1 cellular context compared by ENCODE assay signal in the genomic region with DNA sequence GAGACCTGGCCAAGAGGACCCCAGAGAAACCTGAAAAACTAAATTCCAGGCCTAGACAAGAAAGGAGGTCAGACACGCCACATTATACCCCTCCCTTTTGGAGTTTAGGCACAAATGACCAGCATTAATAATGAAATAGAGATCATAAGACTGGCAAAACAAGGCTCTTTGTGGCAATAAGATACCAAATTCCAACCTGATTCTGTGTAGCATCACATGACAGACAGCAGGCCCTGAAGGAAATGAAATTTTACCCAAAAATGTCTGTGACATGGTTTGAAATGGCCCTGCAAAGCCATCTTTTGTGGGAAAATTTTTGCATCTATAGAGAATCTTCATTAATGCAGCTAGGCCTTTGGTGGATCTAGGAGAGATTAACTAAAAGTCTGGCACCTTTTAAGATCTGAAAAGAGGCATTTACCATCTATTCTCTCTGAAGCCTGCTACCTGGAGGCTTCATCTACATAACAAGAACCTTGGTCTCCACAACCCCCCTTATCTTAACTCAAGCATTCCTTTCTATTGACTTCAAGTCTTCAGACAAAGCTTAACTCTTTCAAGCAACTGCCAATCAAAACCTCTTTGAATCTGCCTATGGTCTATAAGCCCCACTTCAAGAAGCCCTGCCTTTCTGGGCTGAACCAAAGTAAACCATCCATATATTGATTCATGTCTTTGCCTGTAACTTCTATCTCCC.
TF ChIP-seq lines count a peak whose summit lies in the region.

No MANE protein-coding gene starts in this region.

TF ChIP-seq in WTC11, 78 proteins besides CTCF, POLR2A, EP300 and RAD21 (continued from another document):
- TF ChIP-seq, protein P1, sequence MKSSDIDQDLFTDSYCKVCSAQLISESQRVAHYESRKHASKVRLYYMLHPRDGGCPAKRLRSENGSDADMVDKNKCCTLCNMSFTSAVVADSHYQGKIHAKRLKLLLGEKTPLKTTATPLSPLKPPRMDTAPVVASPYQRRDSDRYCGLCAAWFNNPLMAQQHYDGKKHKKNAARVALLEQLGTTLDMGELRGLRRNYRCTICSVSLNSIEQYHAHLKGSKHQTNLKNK (CRISPR knock-in tag; IDR thresholded peaks at IDR 0.05) = peak; percentile 55; the same call in 1 of the 2 replicates
- no peak for TF ChIP-seq ESRRA (CRISPR knock-in tag; IDR thresholded peaks at IDR 0.05; ENCODE audit: borderline replicate concordance)
- TF ChIP-seq, protein P2, sequence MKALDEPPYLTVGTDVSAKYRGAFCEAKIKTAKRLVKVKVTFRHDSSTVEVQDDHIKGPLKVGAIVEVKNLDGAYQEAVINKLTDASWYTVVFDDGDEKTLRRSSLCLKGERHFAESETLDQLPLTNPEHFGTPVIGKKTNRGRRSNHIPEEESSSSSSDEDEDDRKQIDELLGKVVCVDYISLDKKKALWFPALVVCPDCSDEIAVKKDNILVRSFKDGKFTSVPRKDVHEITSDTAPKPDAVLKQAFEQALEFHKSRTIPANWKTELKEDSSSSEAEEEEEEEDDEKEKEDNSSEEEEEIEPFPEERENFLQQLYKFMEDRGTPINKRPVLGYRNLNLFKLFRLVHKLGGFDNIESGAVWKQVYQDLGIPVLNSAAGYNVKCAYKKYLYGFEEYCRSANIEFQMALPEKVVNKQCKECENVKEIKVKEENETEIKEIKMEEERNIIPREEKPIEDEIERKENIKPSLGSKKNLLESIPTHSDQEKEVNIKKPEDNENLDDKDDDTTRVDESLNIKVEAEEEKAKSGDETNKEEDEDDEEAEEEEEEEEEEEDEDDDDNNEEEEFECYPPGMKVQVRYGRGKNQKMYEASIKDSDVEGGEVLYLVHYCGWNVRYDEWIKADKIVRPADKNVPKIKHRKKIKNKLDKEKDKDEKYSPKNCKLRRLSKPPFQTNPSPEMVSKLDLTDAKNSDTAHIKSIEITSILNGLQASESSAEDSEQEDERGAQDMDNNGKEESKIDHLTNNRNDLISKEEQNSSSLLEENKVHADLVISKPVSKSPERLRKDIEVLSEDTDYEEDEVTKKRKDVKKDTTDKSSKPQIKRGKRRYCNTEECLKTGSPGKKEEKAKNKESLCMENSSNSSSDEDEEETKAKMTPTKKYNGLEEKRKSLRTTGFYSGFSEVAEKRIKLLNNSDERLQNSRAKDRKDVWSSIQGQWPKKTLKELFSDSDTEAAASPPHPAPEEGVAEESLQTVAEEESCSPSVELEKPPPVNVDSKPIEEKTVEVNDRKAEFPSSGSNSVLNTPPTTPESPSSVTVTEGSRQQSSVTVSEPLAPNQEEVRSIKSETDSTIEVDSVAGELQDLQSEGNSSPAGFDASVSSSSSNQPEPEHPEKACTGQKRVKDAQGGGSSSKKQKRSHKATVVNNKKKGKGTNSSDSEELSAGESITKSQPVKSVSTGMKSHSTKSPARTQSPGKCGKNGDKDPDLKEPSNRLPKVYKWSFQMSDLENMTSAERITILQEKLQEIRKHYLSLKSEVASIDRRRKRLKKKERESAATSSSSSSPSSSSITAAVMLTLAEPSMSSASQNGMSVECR (CRISPR knock-in tag; IDR thresholded peaks at IDR 0.05; ENCODE audit: borderline replicate concordance) = no peak
- TF ChIP-seq ZNF121 (CRISPR knock-in tag; IDR thresholded peaks at IDR 0.05) = no peak
- TF ChIP-seq, protein P3, sequence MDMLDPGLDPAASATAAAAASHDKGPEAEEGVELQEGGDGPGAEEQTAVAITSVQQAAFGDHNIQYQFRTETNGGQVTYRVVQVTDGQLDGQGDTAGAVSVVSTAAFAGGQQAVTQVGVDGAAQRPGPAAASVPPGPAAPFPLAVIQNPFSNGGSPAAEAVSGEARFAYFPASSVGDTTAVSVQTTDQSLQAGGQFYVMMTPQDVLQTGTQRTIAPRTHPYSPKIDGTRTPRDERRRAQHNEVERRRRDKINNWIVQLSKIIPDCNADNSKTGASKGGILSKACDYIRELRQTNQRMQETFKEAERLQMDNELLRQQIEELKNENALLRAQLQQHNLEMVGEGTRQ (CRISPR knock-in tag; IDR thresholded peaks at IDR 0.05) = peak; percentile 44
- TF ChIP-seq ZNF671 (CRISPR knock-in tag; IDR thresholded peaks at IDR 0.05) = no peak
- no peak for TF ChIP-seq TCF7 (CRISPR knock-in tag; IDR thresholded peaks at IDR 0.05; ENCODE audit: low read depth)
- no peak for TF ChIP-seq ZNF423 (CRISPR knock-in tag; IDR thresholded peaks at IDR 0.05)
- no peak for TF ChIP-seq NFE2L1 (CRISPR knock-in tag; IDR thresholded peaks at IDR 0.05)
- TF ChIP-seq JAZF1 (CRISPR knock-in tag; IDR thresholded peaks at IDR 0.05) = 0 out of 2 replicates have a peak, but pooled peaks have one; percentile 53
- TF ChIP-seq, protein P4, sequence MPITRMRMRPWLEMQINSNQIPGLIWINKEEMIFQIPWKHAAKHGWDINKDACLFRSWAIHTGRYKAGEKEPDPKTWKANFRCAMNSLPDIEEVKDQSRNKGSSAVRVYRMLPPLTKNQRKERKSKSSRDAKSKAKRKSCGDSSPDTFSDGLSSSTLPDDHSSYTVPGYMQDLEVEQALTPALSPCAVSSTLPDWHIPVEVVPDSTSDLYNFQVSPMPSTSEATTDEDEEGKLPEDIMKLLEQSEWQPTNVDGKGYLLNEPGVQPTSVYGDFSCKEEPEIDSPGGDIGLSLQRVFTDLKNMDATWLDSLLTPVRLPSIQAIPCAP (CRISPR knock-in tag; IDR thresholded peaks at IDR 0.05) = no peak
TF ChIP-seq in WTC11: peak in this region for 4.
